28 cellular contexts compared by ENCODE assay signal in genomic region chr3:195574497-195575304, GRCh38. TPM values are rescaled to one million over a fixed set of nuclear protein-coding genes. Genes with fewer than 3 reads are reported as not detected.
DNase-seq lines count a peak whose midpoint lies in the region; ATAC-seq, FAIRE-seq and TF ChIP-seq lines count a peak whose summit lies in the region.
"Had no signal": no experiment of that assay in that cellular context is flagged by ENCODE, and none has a peak within 500 bp of the region (broad histone marks: within the 10 kb centered on the region; RNA-seq: fewer than 3 reads in every experiment).

No MANE protein-coding gene starts in this region.

- H2AFZ ChIP-seq in H1 (ENCODE audit: low read length) = no peak overlapping the region; the same call in 1 of the 2 replicates

- TF ChIP-seq RAD21 in H1 (IDR thresholded peaks at IDR 0.05 in 1 of 2, conservative IDR thresholded peaks at IDR 0.05 in 1 of 2; ENCODE audit: low read depth in 2 of 2, low read length in 2 of 2) = no peak

- H2BK20ac ChIP-seq in H1 (ENCODE audit: low read length) = no peak overlapping the region

- peak overlapping the region; percentile 46 for H4K91ac ChIP-seq in H1 (replicated peaks; ENCODE audit: insufficient read length, low read length)

- H3K79me2 ChIP-seq in H1 (ENCODE audit: control insufficient read depth in 1 of 2, insufficient read depth in 2 of 2, low read length in 2 of 2) = no peaks in the 10 kb centered on the region

- no peak overlapping the region for H3K23ac ChIP-seq in H1 (ENCODE audit: insufficient read length)

- no peak overlapping the region for H2BK120ac ChIP-seq in H1 (replicated peaks; ENCODE audit: low read depth, low read length)

- no peaks in the 10 kb centered on the region for H3K36me3 ChIP-seq in right atrium auricular region
- H3K36me3 ChIP-seq in H1 (ENCODE audit: control insufficient read depth in 2 of 4, insufficient read depth in 4 of 4, low read length in 3 of 4) = no peaks in the 10 kb centered on the region
- H3K36me3 ChIP-seq in skeletal muscle tissue (ENCODE audit: control insufficient read depth in 3 of 3, insufficient read depth in 3 of 3, low read length in 3 of 3) = peaks cover 0 to 9% (median 0%) of the 10 kb centered on the region in 3 donors
- H3K36me3 ChIP-seq: BE2C had no signal

- no peak overlapping the region for H2BK15ac ChIP-seq in H1 (ENCODE audit: low read length)

- H2BK5ac ChIP-seq in H1 (ENCODE audit: low read depth, low read length) = no peak overlapping the region

- no peaks in the 10 kb centered on the region for H3K79me1 ChIP-seq in H1 (ENCODE audit: low read depth, low read length)

- H2BK12ac ChIP-seq in H1 (ENCODE audit: low read depth, low read length) = no peak overlapping the region

- no peak for TF ChIP-seq POLR2A in H1 (IDR thresholded peaks at IDR 0.05; ENCODE audit: control extremely low read depth in 1 of 2, low read depth in 2 of 2, low read length in 2 of 2)

- H3K18ac ChIP-seq in H1 (ENCODE audit: extremely low read depth, low read length) = no peak overlapping the region

- DNase-seq in Right ventricle myocardium inferior (ENCODE audit: missing footprints) = no peak
- no peak for DNase-seq in right atrium auricular region (ENCODE audit: low spot score)
- no peak for DNase-seq in H1 (ENCODE audit: low read depth in 1 of 2, low spot score in 2 of 2)
- DNase-seq in fibroblast of the aortic adventitia (ENCODE audit: low read depth) = peak; percentile 64
- no peak for DNase-seq in activated CD4-positive, alpha-beta T cell treated with anti-CD3 and anti-CD28 coated beads for 4 hours
- DNase-seq in NCI-H2081 (lab: John Stamatoyannopoulos, UW) = no peak
- DNase-seq in glomerular visceral epithelial cell (ENCODE audit: extremely low spot score) = no peak
- DNase-seq: 8988T, ACHN, BE2C, Calu3, DMS79 treated with DMSO at 0.1 percent for 48 hours, GF-D8, Kasumi-1, MV-4-11, NCI-H1105, NCI-H1436 treated with DMSO at 0.1 percent for 48 hours, NCI-H187 treated with DMSO at 0.1 percent for 48 hours, NCI-H446, NCI-H524 treated with DMSO at 0.1 percent for 48 hours, RPMI8226, SHP77 treated with DMSO at 0.1 percent for 48 hours had no signal

- H3K4me1 ChIP-seq in right atrium auricular region (peaks cover 0 to 31% of the 10 kb centered on the region in 2 donors), H1 (replicated peaks in 1 of 4; ENCODE audit: control insufficient read depth in 3 of 4, insufficient read depth in 4 of 4, low read length in 3 of 4) (peaks cover 0 to 6% (median 3%) of the 10 kb centered on the region in 4 experiments; a peak in 4 of 7 replicates), skeletal muscle tissue (ENCODE audit: control insufficient read depth in 3 of 3, insufficient read depth in 3 of 3, low read length in 3 of 3) (peaks cover 17 to 26% (median 19%) of the 10 kb centered on the region in 3 donors)
- H3K4me1 ChIP-seq: BE2C had no signal

- H3K4ac ChIP-seq in H1 (replicated peaks; ENCODE audit: insufficient read length, low read depth, low read length) = no peak overlapping the region

- FAIRE-seq in H1 (lab: Jason Lieb, UNC) = no peak
- FAIRE-seq: GM12891, H54 had no signal

- H2AK5ac ChIP-seq in H1 (ENCODE audit: low read depth, low read length) = no peak overlapping the region

- peak; percentile 74 for ATAC-seq in Right ventricle myocardium inferior

- no peak overlapping the region for H4K5ac ChIP-seq in H1 (ENCODE audit: insufficient read length, low read depth, low read length)

- WGBS in H1 (ENCODE audit: extremely low coverage in 1 of 2, insufficient coverage in 1 of 2, insufficient read length in 1 of 2, insufficient replicate concordance in 2 of 2, low coverage in 1 of 2, low lambda C conversion rate in 2 of 2, missing lambda C conversion rate in 1 of 2), 2 experiments = 88% methylated on average over 8 of the region's 8 CpGs; no CpG with 5 or more reads in 1 of the 2 experiments

- H4K8ac ChIP-seq in H1 (ENCODE audit: extremely low read depth, insufficient read depth, low read length) = no peak overlapping the region; the same call in 1 of the 2 replicates

- H3K4me3 ChIP-seq in right atrium auricular region (no peak overlapping the region), H1 (ENCODE audit: extremely low read depth in 1 of 4, insufficient read depth in 2 of 4, low read depth in 3 of 4, low read length in 4 of 4) (no peak overlapping the region), fibroblast of the aortic adventitia (ENCODE audit: low read depth, low read length) (no peak overlapping the region), skeletal muscle tissue (ENCODE audit: low read length in 3 of 3) (peak overlapping the region in 2 of 3 donors; percentile 5 to 42)

- H3K14ac ChIP-seq in H1 (ENCODE audit: insufficient read length) = no peak overlapping the region

- no peak for TF ChIP-seq CTCF in right atrium auricular region (IDR thresholded peaks at IDR 0.05)
- no peak for TF ChIP-seq CTCF in H1 (IDR thresholded peaks at IDR 0.05; ENCODE audit: control extremely low read depth in 1 of 3, insufficient read depth in 1 of 3, low read depth in 1 of 3, low read length in 3 of 3)
- no peak for TF ChIP-seq CTCF in fibroblast of the aortic adventitia (IDR thresholded peaks at IDR 0.05; ENCODE audit: insufficient read depth, low read length)

- no peaks in the 10 kb centered on the region for H3K23me2 ChIP-seq in H1 (ENCODE audit: low read depth, low read length)

- TF ChIP-seq EP300 in H1 (IDR thresholded peaks at IDR 0.05; ENCODE audit: borderline replicate concordance in 1 of 2, low read depth in 2 of 2, low read length in 2 of 2) = no peak

- intact Hi-C loops in Right ventricle myocardium inferior (cut with DNase I) = no loop called here

- CTCF ChIA-PET in H1 (lab: Charles Lee; ENCODE audit: partially characterized antibody) = interaction anchor here (1.9 kb wide), 1 partner anchor 9 kb away, joined by 5 read pairs; the partner anchor contains the start of gene APOD

- POLR2A ChIA-PET in H1 (lab: Charles Lee; ENCODE audit: partially characterized antibody) = interaction anchor here (0.8 kb wide), 1 partner anchor 8 kb away, joined by 3 read pairs; no protein-coding TSS in a partner anchor

- H3K56ac ChIP-seq in H1 (replicated peaks; ENCODE audit: insufficient read length, low read depth, low read length) = no peak overlapping the region

- H3K4me2 ChIP-seq in H1 (ENCODE audit: insufficient read depth in 1 of 2, low read depth in 2 of 2, low read length in 2 of 2) = no peak overlapping the region

- H3K27me3 ChIP-seq in right atrium auricular region (no peaks in the 10 kb centered on the region), H1 (replicated peaks in 1 of 4; ENCODE audit: control insufficient read depth in 3 of 4, extremely low read depth in 1 of 4, insufficient read depth in 3 of 4, low read length in 3 of 4) (no peaks in the 10 kb centered on the region), skeletal muscle tissue (ENCODE audit: control insufficient read depth in 3 of 3, insufficient read depth in 3 of 3, low read length in 3 of 3) (no peaks in the 10 kb centered on the region)
- H3K27me3 ChIP-seq: BE2C had no signal

- H3K9me3 ChIP-seq in right atrium auricular region (no peaks in the 10 kb centered on the region), H1 (ENCODE audit: insufficient read depth in 2 of 2, low read depth in 1 of 2, low read length in 1 of 2) (no peaks in the 10 kb centered on the region; a peak in 1 of 4 replicates), skeletal muscle tissue (ENCODE audit: control insufficient read depth in 3 of 3, low read length in 3 of 3) (no peaks in the 10 kb centered on the region)
- H3K9me3 ChIP-seq: BE2C had no signal

- H3K27ac ChIP-seq in right atrium auricular region = peak overlapping the region in 1 of 2 donors; percentile 8
- H3K27ac ChIP-seq in H1 (ENCODE audit: low read depth, low read length) = no peak overlapping the region
- H3K27ac ChIP-seq in skeletal muscle tissue (ENCODE audit: low read depth, low read length) = peak overlapping the region; percentile 56
- H3K27ac ChIP-seq: HL-60 had no signal

- no peaks in the 10 kb centered on the region for H4K20me1 ChIP-seq in H1 (replicated peaks in 1 of 2; ENCODE audit: control insufficient read depth in 1 of 2, insufficient read depth in 2 of 2, low read length in 2 of 2)

- H3K9ac ChIP-seq in H1 (replicated peaks in 1 of 4; ENCODE audit: extremely low read depth in 1 of 4, low read depth in 3 of 4, low read length in 3 of 4) = no peak overlapping the region
- H3K9ac ChIP-seq in skeletal muscle tissue (ENCODE audit: low read depth in 1 of 3, low read length in 3 of 3) = peak overlapping the region; percentile 19 to 52 (median 26)

TF ChIP-seq in H1, 55 proteins besides CTCF, POLR2A, EP300 and RAD21 (continues in another document):
- TF ChIP-seq PHF8 (conservative IDR thresholded peaks at IDR 0.05; ENCODE audit: low read depth, low read length) (no peak), SP4 (IDR thresholded peaks at IDR 0.05; ENCODE audit: low read length) (no peak)

RNA-seq across cellular contexts. Expression of gene APOD, which starts 9.0 kb away (rescaled TPM):
- total RNA-seq in Right ventricle myocardium inferior = 327 TPM
- 10 to 100 TPM; 79.6 to 93.2 TPM for total RNA-seq in right atrium auricular region
- total RNA-seq in H1 (2021; fragmentation: NEBNext Ultra II Directional; extraction: Animal tissue kit (Norgen Biotek cat#: 25700)) = not detected in 2 replicates
- not detected in 2 replicates for polyA plus RNA-seq in H1 (2011; rRNA removed)
- polyA plus RNA-seq in H1 (2011; cell fraction: cytosol; rRNA removed) = not detected
- not detected for polyA plus RNA-seq in H1 (2011; cell fraction: nucleus; rRNA removed)
- not detected in 4 replicates for polyA plus RNA-seq in H1 (2012, experiment 1 of 2)
- polyA plus RNA-seq in H1 (2012, experiment 2 of 2) = not detected
- 0.12 TPM for polyA plus RNA-seq in H1 (2013, experiment 1 of 2)
- polyA plus RNA-seq in H1 (2013, experiment 2 of 2) = 0.26 TPM
- polyA minus RNA-seq in H1 (2011; rRNA and poly(A)+ RNA removed) = 0.20 TPM in 1 of 2 replicates, not detected in the other
- polyA minus RNA-seq in H1 (2011; cell fraction: cytosol; rRNA and poly(A)+ RNA removed) = not detected
- not detected for polyA minus RNA-seq in H1 (2011; cell fraction: nucleus; rRNA and poly(A)+ RNA removed)
- 2.9 and 33.3 TPM in 2 replicates for total RNA-seq in fibroblast of the aortic adventitia (ENCODE audit: low replicate concordance)
- 20.4 TPM for total RNA-seq in skeletal muscle tissue
- total RNA-seq: Calu3, M059J had no signal
- polyA plus RNA-seq: CD14-positive monocyte had no signal

RNA-seq across cellular contexts. Expression of gene PPP1R2, which starts 31.6 kb away (rescaled TPM):
- total RNA-seq in Right ventricle myocardium inferior = 30.9 TPM
- total RNA-seq in right atrium auricular region = 10 to 100 TPM; 43.4 to 49.4 TPM
- 26.5 and 27.4 TPM in 2 replicates for total RNA-seq in H1 (2021; fragmentation: NEBNext Ultra II Directional; extraction: Animal tissue kit (Norgen Biotek cat#: 25700))
- polyA plus RNA-seq in H1 (2011; rRNA removed) = 14.0 and 20.5 TPM in 2 replicates
- polyA plus RNA-seq in H1 (2011; cell fraction: cytosol; rRNA removed) = 13.0 TPM
- polyA plus RNA-seq in H1 (2011; cell fraction: nucleus; rRNA removed) = 21.5 TPM
- polyA plus RNA-seq in H1 (2012, experiment 1 of 2) = 10.1 to 15.9 TPM (median 11.8 TPM) in 4 replicates
- 2.5 TPM for polyA plus RNA-seq in H1 (2012, experiment 2 of 2)
- polyA plus RNA-seq in H1 (2013, experiment 1 of 2) = 16.2 TPM
- polyA plus RNA-seq in H1 (2013, experiment 2 of 2) = 14.9 TPM
- polyA minus RNA-seq in H1 (2011; rRNA and poly(A)+ RNA removed) = 14.0 and 20.4 TPM in 2 replicates
- 19.8 TPM for polyA minus RNA-seq in H1 (2011; cell fraction: cytosol; rRNA and poly(A)+ RNA removed)
- polyA minus RNA-seq in H1 (2011; cell fraction: nucleus; rRNA and poly(A)+ RNA removed) = 33.3 TPM
- total RNA-seq in fibroblast of the aortic adventitia (ENCODE audit: low replicate concordance) = 60.1 and 126 TPM in 2 replicates
- total RNA-seq in skeletal muscle tissue = 42.8 TPM

Comparison
In these comparisons a context has a peak if more than half of its experiments do, and no peak if none do; other contexts are left out.
1. H3K4me3 ChIP-seq: peak in skeletal muscle tissue (2 of 3); none in right atrium auricular region (0 of 2), H1 (0 of 4) and fibroblast of the aortic adventitia (single experiment).
2. H3K9ac ChIP-seq: peak in skeletal muscle tissue (3 of 3); none in H1 (0 of 4).